Comparison of ENCODE assay signal across 27 cellular contexts in genomic region chr17:16068323-16068722, GRCh38.
DNase-seq lines count a peak whose midpoint lies in the region; ATAC-seq lines count a peak whose summit lies in the region.
"Had no signal": no experiment of that assay in that cellular context is flagged by ENCODE, and none has a peak within 500 bp of the region (broad histone marks: within the 10 kb centered on the region; RNA-seq: fewer than 3 reads in every experiment).

No MANE protein-coding gene starts in this region.

- no peak for DNase-seq in stimulated activated naive CD8-positive, alpha-beta T cell treated with anti-CD3 and anti-CD28 coated beads, Interleukin-15, Interleukin-2, amounts not matched to agents 100 U/mL and 50 U/mL, for 24 hours
- DNase-seq in LHCN-M2 (ENCODE audit: low read depth) (peak; percentile 1), GOT3 (lab: John Stamatoyannopoulos, UW) (no peak), iPS-NIHi7 (ENCODE audit: extremely low spot score) (no peak), NCI-H2227 (lab: John Stamatoyannopoulos, UW; ENCODE audit: unreplicated experiment) (no peak)
- no peak for DNase-seq in central memory CD8-positive, alpha-beta T cell (ENCODE audit: low spot score in 2 of 2)
- DNase-seq: activated CD4-positive, alpha-beta T cell treated with anti-CD3 and anti-CD28 coated beads, Interleukin-2, amount 10 ng/mL, durations not matched to agents 7 days and 5 days; activated effector memory CD4-positive, alpha-beta T cell treated with Interleukin-2 at 50 U/mL for 16 hours; Caco-2; DMS79; effector memory CD4-positive, alpha-beta T cell; erythroblast; gastrocnemius medialis; GF-D8; left colon; NCI-H1105 treated with DMSO at 0.1 percent for 48 hours; NCI-H1930; NCI-H226; NCI-H69; pancreas; stimulated activated CD4-positive, alpha-beta T cell treated with anti-CD3 and anti-CD28 coated beads, Interleukin-2, amount 100 ng/mL, for 24 hours; substantia nigra; SW 1271; upper lobe of left lung had no signal

- peak overlapping the region; percentile 15 for H3K27ac Mint-ChIP-seq in stimulated activated naive CD8-positive, alpha-beta T cell treated with anti-CD3 and anti-CD28 coated beads, Interleukin-15, Interleukin-2, amounts not matched to agents 100 ng/mL and 50 ng/mL, for 24 hours
- H3K27ac Mint-ChIP-seq in central memory CD8-positive, alpha-beta T cell (ENCODE audit: low read depth) = peak overlapping the region; percentile 11
- H3K27ac Mint-ChIP-seq: activated CD4-positive, alpha-beta T cell treated with anti-CD3 and anti-CD28 coated beads, Interleukin-2, amount 10 ng/mL, durations not matched to agents 7 days and 5 days; memory B cell had no signal

- no peak overlapping the region for H3K4me3 Mint-ChIP-seq in stimulated activated naive CD8-positive, alpha-beta T cell treated with anti-CD3 and anti-CD28 coated beads, Interleukin-15, Interleukin-2, amounts not matched to agents 100 ng/mL and 50 ng/mL, for 24 hours
- H3K4me3 Mint-ChIP-seq in central memory CD8-positive, alpha-beta T cell = no peak overlapping the region
- H3K4me3 Mint-ChIP-seq: activated CD4-positive, alpha-beta T cell treated with anti-CD3 and anti-CD28 coated beads, Interleukin-2, amount 10 ng/mL, durations not matched to agents 7 days and 5 days; memory B cell had no signal

- H3K4me1 Mint-ChIP-seq in stimulated activated naive CD8-positive, alpha-beta T cell treated with anti-CD3 and anti-CD28 coated beads, Interleukin-15, Interleukin-2, amounts not matched to agents 100 ng/mL and 50 ng/mL, for 24 hours (ENCODE audit: low read depth) = peaks cover 11% of the 10 kb centered on the region
- H3K4me1 Mint-ChIP-seq in central memory CD8-positive, alpha-beta T cell = no peaks in the 10 kb centered on the region
- H3K4me1 Mint-ChIP-seq: activated CD4-positive, alpha-beta T cell treated with anti-CD3 and anti-CD28 coated beads, Interleukin-2, amount 10 ng/mL, durations not matched to agents 7 days and 5 days; memory B cell had no signal

- no peak for ATAC-seq in stimulated activated naive CD8-positive, alpha-beta T cell treated with anti-CD3 and anti-CD28 coated beads, Interleukin-15, Interleukin-2, amounts not matched to agents 100 U/mL and 50 U/mL, for 24 hours
- ATAC-seq in central memory CD8-positive, alpha-beta T cell (replicated peaks; ENCODE audit: extremely low read depth, poor library complexity, severe bottlenecking) = no peak
- ATAC-seq in GM18868 (IDR thresholded peaks at IDR 0.05; ENCODE audit: unreplicated experiment) = no peak
- ATAC-seq: gastrocnemius medialis, left colon, pancreas had no signal

- no peaks in the 10 kb centered on the region for H3K27me3 Mint-ChIP-seq in stimulated activated naive CD8-positive, alpha-beta T cell treated with anti-CD3 and anti-CD28 coated beads, Interleukin-15, Interleukin-2, amounts not matched to agents 100 ng/mL and 50 ng/mL, for 24 hours
- no peaks in the 10 kb centered on the region for H3K27me3 Mint-ChIP-seq in central memory CD8-positive, alpha-beta T cell
- H3K27me3 Mint-ChIP-seq: activated CD4-positive, alpha-beta T cell treated with anti-CD3 and anti-CD28 coated beads, Interleukin-2, amount 10 ng/mL, durations not matched to agents 7 days and 5 days; memory B cell had no signal

- peaks cover 76% of the 10 kb centered on the region for H3K36me3 Mint-ChIP-seq in stimulated activated naive CD8-positive, alpha-beta T cell treated with anti-CD3 and anti-CD28 coated beads, Interleukin-15, Interleukin-2, amounts not matched to agents 100 ng/mL and 50 ng/mL, for 24 hours (ENCODE audit: low read depth)
- H3K36me3 Mint-ChIP-seq in central memory CD8-positive, alpha-beta T cell (ENCODE audit: insufficient read depth) = peaks cover 68% of the 10 kb centered on the region

- H3K9me3 Mint-ChIP-seq in stimulated activated naive CD8-positive, alpha-beta T cell treated with anti-CD3 and anti-CD28 coated beads, Interleukin-15, Interleukin-2, amounts not matched to agents 100 ng/mL and 50 ng/mL, for 24 hours = no peaks in the 10 kb centered on the region
- H3K9me3 Mint-ChIP-seq in central memory CD8-positive, alpha-beta T cell = no peaks in the 10 kb centered on the region
- H3K9me3 Mint-ChIP-seq: activated CD4-positive, alpha-beta T cell treated with anti-CD3 and anti-CD28 coated beads, Interleukin-2, amount 10 ng/mL, durations not matched to agents 7 days and 5 days; memory B cell had no signal
